In genomic region chr12:76879710-76880025, GRCh38 we compare ENCODE assay signal across 8 cellular contexts. TPM values are rescaled to one million over a fixed set of nuclear protein-coding genes. Genes with fewer than 3 reads are reported as not detected.
DNase-seq lines count a peak whose midpoint lies in the region; ATAC-seq, FAIRE-seq and TF ChIP-seq lines count a peak whose summit lies in the region.

No MANE protein-coding gene starts in this region.

- FAIRE-seq in D721Med (lab: Jason Lieb, UNC) = no peak

- TF ChIP-seq EP300 in esophagus muscularis mucosa (IDR thresholded peaks at IDR 0.05) = no peak

- POLR2A ChIA-PET in RWPE1 (lab: Yijun Ruan, JAX; ENCODE audit: low non-redundant PET) = no interaction called here

- TF ChIP-seq CTCF in GM06990 (IDR thresholded peaks at IDR 0.05; ENCODE audit: insufficient read depth, low read length, poor library complexity, severe bottlenecking) = no peak
- TF ChIP-seq CTCF in RWPE1 (conservative IDR thresholded peaks at IDR 0.05; ENCODE audit: low read depth) = no peak
- TF ChIP-seq CTCF in esophagus muscularis mucosa (IDR thresholded peaks at IDR 0.05) = peak in 1 of 3 experiments; percentile 30
- no peak for TF ChIP-seq CTCF in parathyroid adenoma (IDR thresholded peaks at IDR 0.05)
- no peak for TF ChIP-seq CTCF in D721Med (IDR thresholded peaks at IDR 0.05; ENCODE audit: insufficient read depth, missing control alignments)

- DNase-seq in GM06990 (ENCODE audit: extremely low read depth, insufficient read length) (no peak), RWPE1 (ENCODE audit: low spot score) (no peak), esophagus muscularis mucosa (ENCODE audit: extremely low spot score) (no peak), posterior vena cava (ENCODE audit: low spot score) (no peak), D721Med (ENCODE audit: insufficient read length, low spot score) (no peak), NCI-H2029 treated with DMSO at 0.1 percent for 48 hours (lab: John Stamatoyannopoulos, UW) (no peak)

- no peak for ATAC-seq in HG03378 (IDR thresholded peaks at IDR 0.05; ENCODE audit: unreplicated experiment)

- H3K4me1 ChIP-seq in esophagus muscularis mucosa (peaks cover 13 to 49% (median 38%) of the 10 kb centered on the region in 4 donors), parathyroid adenoma (peaks cover 5% of the 10 kb centered on the region)

- CTCF ChIA-PET in RWPE1 (lab: Yijun Ruan, JAX) = interaction anchor here (0.6 to 1.2 kb wide), 2 partner anchors 131 to 1092 kb away, joined by 3 read pairs; no protein-coding TSS in a partner anchor

- no peak for TF ChIP-seq POLR2A in esophagus muscularis mucosa (IDR thresholded peaks at IDR 0.05; ENCODE audit: low read depth)

- WGBS in esophagus muscularis mucosa = 29% methylated on average over 6 of the region's 6 CpGs

- no peak overlapping the region for H3K9ac ChIP-seq in parathyroid adenoma

- H3K36me3 ChIP-seq in GM06990 (ENCODE audit: control insufficient read depth, insufficient read depth, low read length) (no peaks in the 10 kb centered on the region), esophagus muscularis mucosa (no peaks in the 10 kb centered on the region), parathyroid adenoma (ENCODE audit: control insufficient read depth, insufficient read depth, low read length) (no peaks in the 10 kb centered on the region)

- H3K27ac ChIP-seq in RWPE1 (peak overlapping the region; percentile 78), esophagus muscularis mucosa (replicated peaks in 1 of 4) (peak overlapping the region; percentile 92 to 96 (median 94)), parathyroid adenoma (peak overlapping the region; percentile 50)

- intact Hi-C loops in esophagus muscularis mucosa (cut with DNase I) (loop anchor here (5.0 to 10.0 kb wide), 2 partner anchors 55 to 117 kb away; partner anchors contain the start of gene ZDHHC17), posterior vena cava (cut with DNase I) (no loop called here)

- H3K27me3 ChIP-seq in GM06990 (replicated peaks; ENCODE audit: control insufficient read depth, insufficient read depth, low read length) = no peaks in the 10 kb centered on the region; the same call in none of the 2 replicates
- no peaks in the 10 kb centered on the region for H3K27me3 ChIP-seq in esophagus muscularis mucosa
- H3K27me3 ChIP-seq in parathyroid adenoma (ENCODE audit: control insufficient read depth, insufficient read depth, low read length) = no peaks in the 10 kb centered on the region

- peak overlapping the region; percentile 86 for H3K4me2 ChIP-seq in parathyroid adenoma (ENCODE audit: low read length)

- H3K9me3 ChIP-seq in esophagus muscularis mucosa = no peaks in the 10 kb centered on the region
- H3K9me3 ChIP-seq in parathyroid adenoma (ENCODE audit: control insufficient read depth, low read length) = no peaks in the 10 kb centered on the region

- H2AFZ ChIP-seq in parathyroid adenoma = peak overlapping the region; percentile 80

- H3K79me2 ChIP-seq in parathyroid adenoma = no peaks in the 10 kb centered on the region

- peak overlapping the region; percentile 68 for H3K4me3 ChIP-seq in GM06990 (replicated peaks; ENCODE audit: low read depth, low read length)
- peak overlapping the region; percentile 79 to 87 (median 82) for H3K4me3 ChIP-seq in esophagus muscularis mucosa
- H3K4me3 ChIP-seq in parathyroid adenoma (ENCODE audit: low read depth, low read length) = peak overlapping the region; percentile 65

RNA-seq across cellular contexts. Expression of gene CSRP2, which starts 0.8 kb away (rescaled TPM):
- total RNA-seq in esophagus muscularis mucosa (100 to 1,000 TPM in 1 of 4 donors, 10 to 100 TPM in 3; 46.1 to 129 (median 74.8) TPM), posterior vena cava (10 to 100 TPM; 22.5 to 25.0 TPM)
